17 cellular contexts compared by ENCODE assay signal in the genomic region with DNA sequence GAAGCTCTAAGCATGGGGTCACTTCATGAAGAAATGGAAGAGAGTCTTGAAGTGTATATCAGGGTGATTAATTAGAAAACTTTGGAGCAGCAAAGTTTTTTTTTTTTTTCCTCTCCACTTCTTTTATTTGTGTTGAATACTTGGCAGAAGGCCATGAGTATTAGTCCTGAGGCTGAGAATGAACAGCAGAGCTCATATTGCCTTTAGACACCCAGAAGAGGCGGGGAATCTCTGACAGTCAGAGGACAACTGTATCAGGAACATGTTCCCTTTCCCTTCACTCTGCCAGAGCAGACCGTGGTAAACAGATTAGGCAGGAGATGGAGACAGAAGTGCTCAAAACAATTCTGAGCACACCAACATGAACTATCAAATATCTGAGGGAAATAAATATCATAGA.
"Had no signal": no experiment of that assay in that cellular context is flagged by ENCODE, and none has a peak within 500 bp of the region (broad histone marks: within the 10 kb centered on the region; RNA-seq: fewer than 3 reads in every experiment).

No MANE protein-coding gene starts in this region.

- H3K4me3 ChIP-seq: left ventricle myocardium inferior, lung, right lobe of liver, testis, transverse colon, uterus had no signal

- ATAC-seq: activated CD4-positive, CD25-positive, alpha-beta regulatory T cell treated with anti-CD3 and anti-CD28 coated beads, Interleukin-2, amount 50 U/mL, for 24 hours; right lobe of liver; stimulated activated naive CD8-positive, alpha-beta T cell treated with anti-CD3 and anti-CD28 coated beads, Interleukin-15, Interleukin-2, amounts not matched to agents 100 U/mL and 50 U/mL, for 24 hours had no signal

- DNase-seq: activated CD4-positive, alpha-beta T cell treated with anti-CD3 and anti-CD28 coated beads for 48 hours; activated CD4-positive, alpha-beta T cell treated with anti-CD3 and anti-CD28 coated beads, Interleukin-2, amount 50 U/mL, for 48 hours; activated CD8-positive, alpha-beta memory T cell treated with anti-CD3 and anti-CD28 coated beads for 24 hours; activated effector memory CD4-positive, alpha-beta T cell treated with Interleukin-2 at 50 U/mL for 16 hours; activated naive CD4-positive, alpha-beta T cell treated with Interleukin-2 at 50 U/mL for 16 hours; anterior cingulate cortex; effector CD8-positive, alpha-beta T cell; left ventricle myocardium inferior; right lobe of liver; stimulated activated CD4-positive, alpha-beta T cell treated with anti-CD3 and anti-CD28 coated beads, Interleukin-2, amount 100 ng/mL, for 48 hours; stimulated activated naive CD8-positive, alpha-beta T cell treated with anti-CD3 and anti-CD28 coated beads, Interleukin-15, Interleukin-2, amounts not matched to agents 100 U/mL and 50 U/mL, for 24 hours; testis; transverse colon; uterus; WERI-Rb-1 had no signal
